In genomic region chr9:125003332-125003731, GRCh38 we compare ENCODE assay signal across 33 cellular contexts.
"Had no signal": no experiment of that assay in that cellular context is flagged by ENCODE, and none has a peak within 500 bp of the region (broad histone marks: within the 10 kb centered on the region; RNA-seq: fewer than 3 reads in every experiment).

No MANE protein-coding gene starts in this region.

- H3K4me2 ChIP-seq: PC-9 had no signal

- H3K9me3 Mint-ChIP-seq: activated CD8-positive, alpha-beta T cell treated with anti-CD3 and anti-CD28 coated beads for 36 hours; activated naive CD8-positive, alpha-beta T cell treated with anti-CD3 and anti-CD28 coated beads for 36 hours; activated T-cell treated with anti-CD3 and anti-CD28 coated beads, Interleukin-2, amount 50 U/mL, for 72 hours; activated T-helper 17 cell treated with anti-CD3 and anti-CD28 coated beads, Interleukin-2, amount 50 U/mL, for 72 hours; T-helper 2 cell treated with Interferon-gamma antibody and Interleukin-4, amounts not matched to agents 5 μg/mL and 100 μg/mL, for 36 hours had no signal

- H3K27ac ChIP-seq: brain microvascular endothelial cell, PC-9 had no signal

- H3K36me3 Mint-ChIP-seq: activated naive CD8-positive, alpha-beta T cell treated with anti-CD3 and anti-CD28 coated beads for 36 hours had no signal

- H2AFZ ChIP-seq: PC-9 had no signal

- H3K36me3 ChIP-seq: brain microvascular endothelial cell had no signal

- ATAC-seq: activated CD8-positive, alpha-beta T cell treated with anti-CD3 and anti-CD28 coated beads for 36 hours; activated T-cell treated with anti-CD3 and anti-CD28 coated beads, Interleukin-2, amount 50 U/mL, for 72 hours; activated T-helper 17 cell treated with anti-CD3 and anti-CD28 coated beads, Interleukin-2, amount 50 U/mL, for 72 hours; K562 had no signal

- DNase-seq: activated CD4-positive, alpha-beta T cell treated with anti-CD3 and anti-CD28 coated beads for 1 hour; activated CD4-positive, alpha-beta T cell treated with anti-CD3 and anti-CD28 coated beads for 48 hours; activated CD4-positive, alpha-beta T cell treated with anti-CD3 and anti-CD28 coated beads, Interleukin-2, amount 50 U/mL, for 4 hours; activated CD4-positive, CD25-positive, alpha-beta regulatory T cell; activated CD8-positive, alpha-beta T cell treated with anti-CD3 and anti-CD28 coated beads for 36 hours; activated effector memory CD4-positive, alpha-beta T cell treated with anti-CD3 and anti-CD28 coated beads, Interleukin-2, amount 50 U/mL, for 16 hours; activated naive CD4-positive, alpha-beta T cell; activated naive CD4-positive, alpha-beta T cell treated with anti-CD3 and anti-CD28 coated beads, Interleukin-2, amount 50 U/mL, for 16 hours; activated naive CD8-positive, alpha-beta T cell treated with anti-CD3 and anti-CD28 coated beads for 36 hours; activated T-cell treated with anti-CD3 and anti-CD28 coated beads, Interleukin-2, amount 50 U/mL, for 1 hour; activated T-cell treated with anti-CD3 and anti-CD28 coated beads, Interleukin-2, amount 50 U/mL, for 72 hours; amniotic stem cell; aorta; brain microvascular endothelial cell; central memory CD4-positive, alpha-beta T cell; NCI-H1092 treated with DMSO at 0.1 percent for 48 hours; NCI-H1417; NCI-H146; NCI-H187; NCI-H2029 treated with DMSO at 0.1 percent for 48 hours; NCI-H2107; NCI-H2171; NCI-H510A; NCI-H526; NCI-H748 treated with DMSO at 0.1 percent for 48 hours; NK-92 treated with Interleukin-12 subunit alpha and Interleukin-12 subunit beta, amount 100 ng/mL, for 24 hours; PC-9; Right ventricle myocardium superior; SW 1271 had no signal

- H3K4me3 Mint-ChIP-seq: activated CD8-positive, alpha-beta T cell treated with anti-CD3 and anti-CD28 coated beads for 36 hours; activated naive CD8-positive, alpha-beta T cell treated with anti-CD3 and anti-CD28 coated beads for 36 hours; activated T-cell treated with anti-CD3 and anti-CD28 coated beads, Interleukin-2, amount 50 U/mL, for 72 hours; activated T-helper 17 cell treated with anti-CD3 and anti-CD28 coated beads, Interleukin-2, amount 50 U/mL, for 72 hours; T-helper 2 cell treated with Interferon-gamma antibody and Interleukin-4, amounts not matched to agents 5 μg/mL and 100 μg/mL, for 36 hours had no signal

- FAIRE-seq: K562, TTC549 had no signal

- H3K27me3 ChIP-seq: brain microvascular endothelial cell had no signal

- H3K4me3 ChIP-seq: K562, PC-9 had no signal

- H3K4me1 Mint-ChIP-seq: activated naive CD8-positive, alpha-beta T cell treated with anti-CD3 and anti-CD28 coated beads for 36 hours; activated T-helper 17 cell treated with anti-CD3 and anti-CD28 coated beads, Interleukin-2, amount 50 U/mL, for 72 hours had no signal

- H3K27me3 Mint-ChIP-seq: activated CD8-positive, alpha-beta T cell treated with anti-CD3 and anti-CD28 coated beads for 36 hours; activated naive CD8-positive, alpha-beta T cell treated with anti-CD3 and anti-CD28 coated beads for 36 hours; activated T-helper 17 cell treated with anti-CD3 and anti-CD28 coated beads, Interleukin-2, amount 50 U/mL, for 72 hours had no signal

- H3K27ac Mint-ChIP-seq: activated CD8-positive, alpha-beta T cell treated with anti-CD3 and anti-CD28 coated beads for 36 hours; activated naive CD8-positive, alpha-beta T cell treated with anti-CD3 and anti-CD28 coated beads for 36 hours; activated T-cell treated with anti-CD3 and anti-CD28 coated beads, Interleukin-2, amount 50 U/mL, for 72 hours; activated T-helper 17 cell treated with anti-CD3 and anti-CD28 coated beads, Interleukin-2, amount 50 U/mL, for 72 hours; T-helper 2 cell treated with Interferon-gamma antibody and Interleukin-4, amounts not matched to agents 5 μg/mL and 100 μg/mL, for 36 hours had no signal
